ENCODE assay signal across 26 cellular contexts in genomic region chr9:116476002-116476401, GRCh38.
"Had no signal": no experiment of that assay in that cellular context is flagged by ENCODE, and none has a peak within 500 bp of the region (broad histone marks: within the 10 kb centered on the region; RNA-seq: fewer than 3 reads in every experiment).

No MANE protein-coding gene starts in this region.

- H3K27me3 ChIP-seq: ascending aorta, brain microvascular endothelial cell, dorsolateral prefrontal cortex had no signal

- H3K27ac ChIP-seq: ascending aorta, brain microvascular endothelial cell, esophagus squamous epithelium had no signal

- H3K36me3 ChIP-seq: ascending aorta, brain microvascular endothelial cell, esophagus squamous epithelium had no signal

- H3K4me3 ChIP-seq: ascending aorta, dorsolateral prefrontal cortex, esophagus squamous epithelium had no signal

- ATAC-seq: activated CD4-positive, alpha-beta T cell treated with anti-CD3 and anti-CD28 coated beads for 36 hours; activated CD8-positive, alpha-beta memory T cell treated with anti-CD3 and anti-CD28 coated beads, Interleukin-2, amount 10 ng/mL, durations not matched to agents 7 days and 5 days; activated CD8-positive, alpha-beta T cell treated with anti-CD3 and anti-CD28 coated beads, Interleukin-2, amount 10 ng/mL, durations not matched to agents 7 days and 5 days; activated naive CD4-positive, alpha-beta T cell treated with anti-CD3 and anti-CD28 coated beads, Interleukin-2, amount 50 U/mL, for 72 hours; effector memory CD8-positive, alpha-beta T cell; T-helper 17 cell had no signal

- DNase-seq: activated CD4-positive, alpha-beta memory T cell treated with anti-CD3 and anti-CD28 coated beads for 36 hours; activated CD4-positive, alpha-beta T cell treated with anti-CD3 and anti-CD28 coated beads for 36 hours; activated CD4-positive, alpha-beta T cell treated with anti-CD3 and anti-CD28 coated beads, Interleukin-2, amount 10 ng/mL, durations not matched to agents 24 days and 14 days; activated CD4-positive, CD25-positive, alpha-beta regulatory T cell; activated CD4-positive, CD25-positive, alpha-beta regulatory T cell treated with anti-CD3 and anti-CD28 coated beads, Interleukin-2, amount 50 U/mL, for 72 hours; activated CD8-positive, alpha-beta memory T cell treated with anti-CD3 and anti-CD28 coated beads, Interleukin-2, amount 10 ng/mL, durations not matched to agents 7 days and 5 days; activated CD8-positive, alpha-beta memory T cell treated with anti-CD3 and anti-CD28 coated beads, Interleukin-2, amount 50 U/mL, for 4 hours; activated CD8-positive, alpha-beta T cell treated with anti-CD3 and anti-CD28 coated beads, Interleukin-2, amount 10 ng/mL, durations not matched to agents 7 days and 5 days; activated effector memory CD4-positive, alpha-beta T cell treated with anti-CD3 and anti-CD28 coated beads, Interleukin-2, amount 50 U/mL, for 16 hours; activated naive CD4-positive, alpha-beta T cell; activated naive CD4-positive, alpha-beta T cell treated with anti-CD3 and anti-CD28 coated beads, Interleukin-2, amount 10 ng/mL, durations not matched to agents 7 days and 5 days; activated naive CD8-positive, alpha-beta T cell treated with anti-CD3 and anti-CD28 coated beads, Interleukin-2, amount 10 ng/mL, durations not matched to agents 7 days and 5 days; activated T-cell treated with anti-CD3 and anti-CD28 coated beads, Interleukin-2, amount 50 U/mL, for 1 hour; activated T-cell treated with anti-CD3 and anti-CD28 coated beads, Interleukin-2, amount 50 U/mL, for 48 hours; brain microvascular endothelial cell; dorsolateral prefrontal cortex; effector memory CD8-positive, alpha-beta T cell; erythroblast; esophagus squamous epithelium; foreskin melanocyte; head of caudate nucleus; T-helper 1 cell; T-helper 17 cell; T1000 had no signal

- H3K9me3 ChIP-seq: ascending aorta, esophagus squamous epithelium had no signal
